Comparison of ENCODE assay signal across 14 cellular contexts in the genomic region with DNA sequence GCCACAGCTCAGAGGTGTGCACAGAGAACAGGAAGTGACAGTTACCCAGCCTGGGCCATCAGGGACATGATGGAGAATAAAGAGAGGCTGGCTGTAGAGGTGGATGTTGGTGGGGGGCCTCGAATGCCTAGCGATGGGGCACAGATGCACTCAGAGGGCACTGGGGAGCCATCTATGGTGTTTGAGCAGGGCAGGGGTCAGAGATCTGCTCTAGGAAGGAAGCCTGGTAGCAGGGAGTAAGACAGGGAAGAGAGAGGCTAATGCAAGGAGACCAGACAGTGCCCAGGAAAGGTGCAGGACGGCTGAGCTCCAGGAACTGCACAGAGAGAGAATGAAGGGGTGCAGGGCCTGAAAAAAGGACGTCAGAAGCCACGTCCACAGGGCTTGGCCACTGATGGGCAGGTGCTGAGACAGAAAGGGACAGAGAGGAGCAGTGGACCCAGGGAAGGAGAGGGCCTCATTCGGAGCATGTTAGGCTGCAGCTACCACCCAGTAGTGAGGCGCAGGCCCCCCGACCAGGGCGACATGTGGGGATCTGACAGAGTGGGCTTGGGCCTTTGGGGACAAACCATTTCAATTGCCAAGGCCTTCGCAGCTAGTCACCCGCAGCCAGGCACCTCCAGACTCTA.
"Had no signal": no experiment of that assay in that cellular context is flagged by ENCODE, and none has a peak within 500 bp of the region (broad histone marks: within the 10 kb centered on the region; RNA-seq: fewer than 3 reads in every experiment).

No MANE protein-coding gene starts in this region.

- H3K27me3 Mint-ChIP-seq: activated CD4-positive, alpha-beta T cell treated with anti-CD3 and anti-CD28 coated beads for 36 hours; naive thymus-derived CD8-positive, alpha-beta T cell had no signal

- H3K4me3 Mint-ChIP-seq: activated CD4-positive, alpha-beta T cell treated with anti-CD3 and anti-CD28 coated beads for 36 hours; activated T-cell treated with anti-CD3 and anti-CD28 coated beads, Interleukin-2, amount 50 U/mL, for 4 hours; naive thymus-derived CD8-positive, alpha-beta T cell had no signal

- H3K36me3 ChIP-seq: cardiac muscle cell, colonic mucosa, thyroid gland, uterus had no signal

- H3K27ac Mint-ChIP-seq: activated CD4-positive, alpha-beta T cell treated with anti-CD3 and anti-CD28 coated beads for 36 hours had no signal

- H3K27ac ChIP-seq: cardiac muscle cell, colonic mucosa, heart left ventricle, thyroid gland, uterus had no signal

- DNase-seq: activated CD4-positive, alpha-beta T cell treated with anti-CD3 and anti-CD28 coated beads for 36 hours; activated T-cell treated with anti-CD3 and anti-CD28 coated beads, Interleukin-2, amount 50 U/mL, for 4 hours; colonic mucosa; effector CD4-positive, alpha-beta T cell; foreskin melanocyte; heart left ventricle; mucosa of descending colon; naive thymus-derived CD8-positive, alpha-beta T cell; stimulated activated CD4-positive, alpha-beta T cell treated with anti-CD3 and anti-CD28 coated beads, Interleukin-2, amount 100 ng/mL, for 48 hours; T1000; thyroid gland; uterus had no signal

- H3K27me3 ChIP-seq: colonic mucosa, heart left ventricle, thyroid gland, uterus had no signal

- ATAC-seq: activated CD4-positive, alpha-beta T cell treated with anti-CD3 and anti-CD28 coated beads for 36 hours; activated T-cell treated with anti-CD3 and anti-CD28 coated beads, Interleukin-2, amount 50 U/mL, for 4 hours; heart left ventricle; left lobe of liver; mucosa of descending colon; naive thymus-derived CD8-positive, alpha-beta T cell had no signal

- H3K4me1 ChIP-seq: colonic mucosa, heart left ventricle, thyroid gland, uterus had no signal

- H3K9me3 Mint-ChIP-seq: activated T-cell treated with anti-CD3 and anti-CD28 coated beads, Interleukin-2, amount 50 U/mL, for 4 hours; naive thymus-derived CD8-positive, alpha-beta T cell had no signal

- H3K9me3 ChIP-seq: colonic mucosa, heart left ventricle, mucosa of descending colon, thyroid gland, uterus had no signal

- H3K4me3 ChIP-seq: cardiac muscle cell, colonic mucosa, heart left ventricle, mucosa of descending colon, thyroid gland, uterus had no signal
